Comparison of ENCODE assay signal across 21 cellular contexts in the genomic region with DNA sequence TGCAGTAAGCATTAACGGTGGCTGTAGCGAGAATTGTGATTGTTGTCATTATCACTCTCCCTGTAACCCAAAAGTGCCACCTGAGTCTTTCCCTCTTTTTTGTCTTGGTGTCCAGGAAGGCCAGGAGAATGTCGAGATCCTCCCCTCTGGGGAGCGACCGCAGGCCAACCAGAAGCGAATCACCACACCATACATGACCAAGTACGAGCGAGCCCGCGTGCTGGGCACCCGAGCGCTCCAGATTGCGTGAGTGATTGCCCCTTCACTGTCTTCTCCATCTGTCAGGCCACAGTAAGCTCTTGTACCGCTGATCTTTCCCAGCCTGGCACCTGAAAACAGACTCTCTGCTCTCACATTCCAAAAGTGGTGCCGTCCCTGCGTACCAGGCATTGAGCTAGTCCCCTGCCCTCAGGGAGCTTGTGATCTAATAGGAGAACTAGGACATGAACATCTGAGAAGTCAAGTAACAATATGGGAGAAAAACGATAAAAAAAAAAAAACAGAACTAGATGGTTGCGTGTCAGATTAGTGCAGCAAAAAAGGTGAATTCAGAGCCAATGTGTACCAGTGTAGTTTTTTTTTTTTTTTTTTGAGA. TPM values are rescaled to one million over a fixed set of nuclear protein-coding genes. Genes with fewer than 3 reads are reported as not detected.
DNase-seq lines count a peak whose midpoint lies in the region; ATAC-seq and TF ChIP-seq lines count a peak whose summit lies in the region.
"Had no signal": no experiment of that assay in that cellular context is flagged by ENCODE, and none has a peak within 500 bp of the region (broad histone marks: within the 10 kb centered on the region; RNA-seq: fewer than 3 reads in every experiment).

No MANE protein-coding gene starts in this region.

- no peak overlapping the region for H3K27ac ChIP-seq in tibial artery
- H3K27ac ChIP-seq: 22Rv1, BLaER1, C4-2B had no signal

- no peaks in the 10 kb centered on the region for H3K9me3 ChIP-seq in tibial artery
- H3K9me3 ChIP-seq: BLaER1, Caco-2 had no signal

- H3K27me3 Mint-ChIP-seq in central memory CD8-positive, alpha-beta T cell, result no peaks in the 10 kb centered on the region
- no peaks in the 10 kb centered on the region for H3K27me3 Mint-ChIP-seq in neural crest cell (ENCODE audit: low read depth)
- H3K27me3 Mint-ChIP-seq: B cell; CD4-positive, CD25-positive, alpha-beta regulatory T cell had no signal

- ATAC-seq in activated naive CD4-positive, alpha-beta T cell treated with anti-CD3 and anti-CD28 coated beads, Interleukin-2, amount 50 U/mL, for 72 hours, result no peak
- ATAC-seq in central memory CD8-positive, alpha-beta T cell (replicated peaks; ENCODE audit: extremely low read depth, poor library complexity, severe bottlenecking), result no peak
- ATAC-seq: CD8-positive, alpha-beta T cell; GM23338; HCT116 had no signal

- DNase-seq in activated naive CD4-positive, alpha-beta T cell treated with anti-CD3 and anti-CD28 coated beads, Interleukin-2, amount 50 U/mL, for 72 hours (ENCODE audit: low spot score in 2 of 2), result no peak
- no peak for DNase-seq in activated naive CD4-positive, alpha-beta T cell treated with anti-CD3 and anti-CD28 coated beads, Interleukin-2, amount 50 U/mL, for 16 hours
- no peak for DNase-seq in central memory CD8-positive, alpha-beta T cell (ENCODE audit: low spot score in 2 of 2)
- DNase-seq in neural crest cell (ENCODE audit: low read depth, low spot score) (no peak), NCI-H1436 treated with DMSO at 0.1 percent for 48 hours (lab: John Stamatoyannopoulos, UW) (no peak), hypothalamus (lab: John Stamatoyannopoulos, UW) (no peak), posterior cingulate gyrus (no peak), tibial artery (no peak)
- DNase-seq: Caco-2; CD4-positive, CD25-positive, alpha-beta regulatory T cell; CD8-positive, alpha-beta T cell; DMS153; DND-41; H9 had no signal

- no peak overlapping the region for H3K4me3 ChIP-seq in tibial artery
- H3K4me3 ChIP-seq: BLaER1, GM23338 had no signal

- peaks cover 55 to 80% (median 61%) of the 10 kb centered on the region in 3 donors for H3K36me3 ChIP-seq in tibial artery

- H3K27ac Mint-ChIP-seq in activated naive CD4-positive, alpha-beta T cell treated with anti-CD3 and anti-CD28 coated beads, Interleukin-2, amount 50 U/mL, for 72 hours, result peak overlapping the region; percentile 39 to 42
- peak overlapping the region; percentile 11 for H3K27ac Mint-ChIP-seq in central memory CD8-positive, alpha-beta T cell (ENCODE audit: low read depth)
- H3K27ac Mint-ChIP-seq in neural crest cell (ENCODE audit: unreplicated experiment), result no peak overlapping the region
- H3K27ac Mint-ChIP-seq: B cell; CD4-positive, CD25-positive, alpha-beta regulatory T cell; GM23338; H9 had no signal

- H3K9me3 Mint-ChIP-seq in activated naive CD4-positive, alpha-beta T cell treated with anti-CD3 and anti-CD28 coated beads, Interleukin-2, amount 50 U/mL, for 72 hours, result no peaks in the 10 kb centered on the region
- H3K9me3 Mint-ChIP-seq in central memory CD8-positive, alpha-beta T cell, result no peaks in the 10 kb centered on the region
- H3K9me3 Mint-ChIP-seq in neural crest cell, result no peaks in the 10 kb centered on the region
- H3K9me3 Mint-ChIP-seq: CD4-positive, CD25-positive, alpha-beta regulatory T cell; CD8-positive, alpha-beta T cell; GM23338; H9 had no signal

- no peak overlapping the region for H3K4me3 Mint-ChIP-seq in central memory CD8-positive, alpha-beta T cell
- H3K4me3 Mint-ChIP-seq in neural crest cell, result peak overlapping the region; percentile 33
- H3K4me3 Mint-ChIP-seq: B cell; CD8-positive, alpha-beta T cell; GM23338; H9 had no signal

- peaks cover 22 to 31% of the 10 kb centered on the region in 2 donors for H3K36me3 Mint-ChIP-seq in activated naive CD4-positive, alpha-beta T cell treated with anti-CD3 and anti-CD28 coated beads, Interleukin-2, amount 50 U/mL, for 72 hours
- H3K36me3 Mint-ChIP-seq in central memory CD8-positive, alpha-beta T cell (ENCODE audit: insufficient read depth), result peaks cover 60% of the 10 kb centered on the region
- peaks cover 31% of the 10 kb centered on the region for H3K36me3 Mint-ChIP-seq in neural crest cell (ENCODE audit: low read depth)

- TF ChIP-seq CTCF in neural crest cell (conservative IDR thresholded peaks at IDR 0.05) (no peak), tibial artery (IDR thresholded peaks at IDR 0.05) (no peak)

- peaks cover 0 to 10% (median 9%) of the 10 kb centered on the region in 4 donors for H3K4me1 ChIP-seq in tibial artery

- H3K27me3 ChIP-seq in tibial artery, result no peaks in the 10 kb centered on the region
- H3K27me3 ChIP-seq: BLaER1 had no signal

- H3K4me1 Mint-ChIP-seq in central memory CD8-positive, alpha-beta T cell, result peaks cover 49% of the 10 kb centered on the region
- peaks cover 16% of the 10 kb centered on the region for H3K4me1 Mint-ChIP-seq in neural crest cell

- intact Hi-C loops in posterior cingulate gyrus (cut with DNase I) (loop anchor here (10.0 kb wide), 1 partner anchor 55 kb away; the partner anchor contains the start of gene MICALL1), tibial artery (cut with DNase I; ENCODE audit: low total_unique reads) (no loop called here)

RNA-seq across cellular contexts. Expression of gene POLR2F, which starts 5.8 kb away (rescaled TPM):
- total RNA-seq in activated naive CD4-positive, alpha-beta T cell treated with anti-CD3 and anti-CD28 coated beads, Interleukin-2, amount 50 U/mL, for 72 hours, result 10 to 100 TPM; 55.3 to 70.3 TPM
- 137 and 143 TPM in 2 replicates for total RNA-seq in neural crest cell

RNA-seq across cellular contexts. Expression of gene C22orf23, which starts 5.9 kb away (rescaled TPM):
- total RNA-seq in activated naive CD4-positive, alpha-beta T cell treated with anti-CD3 and anti-CD28 coated beads, Interleukin-2, amount 50 U/mL, for 72 hours, result not detected
- 0.79 and 1.5 TPM in 2 replicates for total RNA-seq in neural crest cell
- total RNA-seq: B cell; Caco-2; CD4-positive, CD25-positive, alpha-beta regulatory T cell had no signal

RNA-seq across cellular contexts. Expression of gene SOX10, which starts 25.0 kb away (rescaled TPM):
- total RNA-seq in activated naive CD4-positive, alpha-beta T cell treated with anti-CD3 and anti-CD28 coated beads, Interleukin-2, amount 50 U/mL, for 72 hours, result not detected
- total RNA-seq in neural crest cell, result 279 and 293 TPM in 2 replicates
- total RNA-seq: B cell; Caco-2; CD4-positive, CD25-positive, alpha-beta regulatory T cell; CD8-positive, alpha-beta T cell; H4 had no signal

RNA-seq across cellular contexts. Expression of gene MICALL1, which starts 53.2 kb away (rescaled TPM):
- total RNA-seq in activated naive CD4-positive, alpha-beta T cell treated with anti-CD3 and anti-CD28 coated beads, Interleukin-2, amount 50 U/mL, for 72 hours, result 10 to 100 TPM; 13.9 to 16.5 TPM
- 49.1 and 54.4 TPM in 2 replicates for total RNA-seq in neural crest cell

Comparison
In these comparisons a context has a peak if more than half of its experiments do, and no peak if none do; other contexts are left out.
1. RNA of gene SOX10, which starts 25.0 kb away (total RNA-seq): 279 to 293 TPM in neural crest cell; not detected in activated naive CD4-positive, alpha-beta T cell treated with anti-CD3 and anti-CD28 coated beads, Interleukin-2, amount 50 U/mL, for 72 hours; every median in the first group is over 100 times any median in the second.